In the genomic region with DNA sequence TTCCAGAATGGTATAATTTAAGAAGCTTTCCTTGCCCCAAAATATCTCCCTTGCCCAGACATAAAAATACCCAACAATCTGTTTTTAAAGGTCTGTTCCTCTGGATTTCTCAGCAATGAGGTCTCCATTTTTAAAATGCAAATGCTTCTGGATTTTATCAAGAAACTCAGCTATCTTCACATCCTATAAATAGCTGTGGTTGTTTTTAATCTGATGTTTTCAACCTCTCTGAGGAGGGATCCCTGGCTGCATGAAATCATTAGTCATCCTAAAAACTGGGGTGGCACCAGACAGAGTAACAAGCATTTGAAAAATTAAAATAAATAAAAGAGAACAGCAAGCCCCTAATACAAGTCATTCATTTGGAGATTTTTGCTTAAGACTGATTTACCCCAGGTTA, we compare ENCODE assay signal across 21 cellular contexts.
A peak's percentile ranks its signal among the peaks of the same experiment; 100 is the strongest.
DNase-seq lines count a peak whose midpoint lies in the region; ATAC-seq, FAIRE-seq and TF ChIP-seq lines count a peak whose summit lies in the region.
"Had no signal": no experiment of that assay in that cellular context is flagged by ENCODE, and none has a peak within 500 bp of the region (broad histone marks: within the 10 kb centered on the region; RNA-seq: fewer than 3 reads in every experiment).

No MANE protein-coding gene starts in this region.

- no peak for TF ChIP-seq POLR2A in A549 (IDR thresholded peaks at IDR 0.05; ENCODE audit: low read length)

- no peak overlapping the region for H3K23ac ChIP-seq in H9 (ENCODE audit: insufficient read length, low read depth, low read length)

- H3K27me3 Mint-ChIP-seq in H9 (ENCODE audit: low read depth) (no peaks in the 10 kb centered on the region), mesothelial cell of epicardium (ENCODE audit: low read depth) (no peaks in the 10 kb centered on the region)
- no peaks in the 10 kb centered on the region for H3K27me3 Mint-ChIP-seq in activated CD8-positive, alpha-beta T cell treated with anti-CD3 and anti-CD28 coated beads for 36 hours
- H3K27me3 Mint-ChIP-seq in stimulated activated memory B cell treated with anti-CD40 and anti-IgM and Interleukin-4, amounts not matched to agents 10 μg/mL and 1 μg/mL and 100 μg/mL, for 72 hours, result no peaks in the 10 kb centered on the region
- H3K27me3 Mint-ChIP-seq: activated CD4-positive, alpha-beta T cell treated with anti-CD3 and anti-CD28 coated beads, Interleukin-2, amount 10 ng/mL, durations not matched to agents 24 days and 14 days had no signal

- H3K36me3 Mint-ChIP-seq in H9 (ENCODE audit: insufficient read depth in 1 of 3, low read depth in 3 of 3), result no peaks in the 10 kb centered on the region
- H3K36me3 Mint-ChIP-seq in mesothelial cell of epicardium, result no peaks in the 10 kb centered on the region
- no peaks in the 10 kb centered on the region for H3K36me3 Mint-ChIP-seq in activated CD8-positive, alpha-beta T cell treated with anti-CD3 and anti-CD28 coated beads for 36 hours (ENCODE audit: low read depth)
- no peaks in the 10 kb centered on the region for H3K36me3 Mint-ChIP-seq in stimulated activated memory B cell treated with anti-CD40 and anti-IgM and Interleukin-4, amounts not matched to agents 10 μg/mL and 1 μg/mL and 100 μg/mL, for 72 hours

- H4K5ac ChIP-seq in H9 (ENCODE audit: insufficient read length, low read depth, low read length), result no peak overlapping the region

- no peak overlapping the region for H4K8ac ChIP-seq in H9 (replicated peaks; ENCODE audit: insufficient read length, low read depth, low read length)

- no peaks in the 10 kb centered on the region for H3K79me1 ChIP-seq in H9 (ENCODE audit: insufficient read depth, low read depth, low read length, poor library complexity, severe bottlenecking)

- POLR2A ChIA-PET in A549 (lab: Yijun Ruan, JAX), result no interaction called here
- POLR2A ChIA-PET in activated CD8-positive, alpha-beta T cell treated with anti-CD3 and anti-CD28 coated beads for 36 hours (lab: Charles Lee), result no interaction called here

- H4K20me1 ChIP-seq in H9 (ENCODE audit: control insufficient read depth, insufficient read depth, insufficient read length), result no peaks in the 10 kb centered on the region

- TF ChIP-seq CTCF in A549 (IDR thresholded peaks at IDR 0.05) (no peak), H9 (conservative IDR thresholded peaks at IDR 0.05) (no peak), brain microvascular endothelial cell (IDR thresholded peaks at IDR 0.05; ENCODE audit: low read depth, low read length, missing control alignments) (no peak), mesothelial cell of epicardium (IDR thresholded peaks at IDR 0.05; ENCODE audit: unreplicated experiment) (no peak)
- no peak for TF ChIP-seq CTCF in activated CD8-positive, alpha-beta T cell treated with anti-CD3 and anti-CD28 coated beads for 36 hours (IDR thresholded peaks at IDR 0.05)

- H3K36me3 ChIP-seq in brain microvascular endothelial cell (replicated peaks), result no peaks in the 10 kb centered on the region
- H3K36me3 ChIP-seq: stomach had no signal

- no peak overlapping the region for H2AK5ac ChIP-seq in H9 (ENCODE audit: insufficient read length, low read length)

- H3K14ac ChIP-seq in H9 (ENCODE audit: insufficient read depth, low read length), result no peak overlapping the region

- no peak overlapping the region for H3T11ph ChIP-seq in H9 (ENCODE audit: low read length)

- no peaks in the 10 kb centered on the region for H3K79me2 ChIP-seq in H9 (ENCODE audit: insufficient read depth, low read length)

- H3K9me3 Mint-ChIP-seq in H9, result no peaks in the 10 kb centered on the region
- no peaks in the 10 kb centered on the region for H3K9me3 Mint-ChIP-seq in mesothelial cell of epicardium
- H3K9me3 Mint-ChIP-seq in activated CD8-positive, alpha-beta T cell treated with anti-CD3 and anti-CD28 coated beads for 36 hours, result no peaks in the 10 kb centered on the region
- H3K9me3 Mint-ChIP-seq in stimulated activated memory B cell treated with anti-CD40 and anti-IgM and Interleukin-4, amounts not matched to agents 10 μg/mL and 1 μg/mL and 100 μg/mL, for 72 hours, result peaks cover 9% of the 10 kb centered on the region
- H3K9me3 Mint-ChIP-seq: activated CD4-positive, alpha-beta T cell treated with anti-CD3 and anti-CD28 coated beads, Interleukin-2, amount 10 ng/mL, durations not matched to agents 24 days and 14 days; T-helper 1 cell treated with Interleukin-12 subunit alpha and Interleukin-12 subunit beta and Interleukin-4 antibody, amounts not matched to agents 30 μg/mL and 1 μg/mL, for 36 hours had no signal

- peak overlapping the region; percentile 28; the same call in 1 of the 3 replicates for H3K4me2 ChIP-seq in A549
- H3K4me2 ChIP-seq in H9 (ENCODE audit: insufficient read depth, insufficient read length, low read length), result no peak overlapping the region

- in situ Hi-C loops in brain microvascular endothelial cell (cut with HindIII; ENCODE audit: low pct_ligation_motif_present, low sequenced_read_pairs), result no loop called here

- no peak overlapping the region for H3K4me3 Mint-ChIP-seq in H9
- no peak overlapping the region for H3K4me3 Mint-ChIP-seq in mesothelial cell of epicardium
- H3K4me3 Mint-ChIP-seq in activated CD8-positive, alpha-beta T cell treated with anti-CD3 and anti-CD28 coated beads for 36 hours, result no peak overlapping the region
- no peak overlapping the region for H3K4me3 Mint-ChIP-seq in stimulated activated memory B cell treated with anti-CD40 and anti-IgM and Interleukin-4, amounts not matched to agents 10 μg/mL and 1 μg/mL and 100 μg/mL, for 72 hours
- H3K4me3 Mint-ChIP-seq: activated CD4-positive, alpha-beta T cell treated with anti-CD3 and anti-CD28 coated beads, Interleukin-2, amount 10 ng/mL, durations not matched to agents 24 days and 14 days; T-helper 1 cell treated with Interleukin-12 subunit alpha and Interleukin-12 subunit beta and Interleukin-4 antibody, amounts not matched to agents 30 μg/mL and 1 μg/mL, for 36 hours had no signal

- H3K4me1 ChIP-seq in A549 (peaks cover 14% of the 10 kb centered on the region; the same call in 2 of the 3 replicates), H9 (ENCODE audit: insufficient read depth, low read length) (peaks cover 20% of the 10 kb centered on the region; the same call in 1 of the 2 replicates)

- H3K27ac ChIP-seq in A549 (no peak overlapping the region), H9 (ENCODE audit: insufficient read length, low read depth, low read length) (no peak overlapping the region), brain microvascular endothelial cell (no peak overlapping the region)
- H3K27ac ChIP-seq: epithelial cell of prostate, skin epidermis, stomach had no signal

- H3K27ac Mint-ChIP-seq in H9 (peak overlapping the region in 2 of 3 experiments; percentile 71 to 72; a peak in 3 of 7 replicates), mesothelial cell of epicardium (peak overlapping the region; percentile 71)
- H3K27ac Mint-ChIP-seq in activated CD8-positive, alpha-beta T cell treated with anti-CD3 and anti-CD28 coated beads for 36 hours, result no peak overlapping the region
- H3K27ac Mint-ChIP-seq in stimulated activated memory B cell treated with anti-CD40 and anti-IgM and Interleukin-4, amounts not matched to agents 10 μg/mL and 1 μg/mL and 100 μg/mL, for 72 hours, result no peak overlapping the region
- H3K27ac Mint-ChIP-seq: activated CD4-positive, alpha-beta T cell treated with anti-CD3 and anti-CD28 coated beads, Interleukin-2, amount 10 ng/mL, durations not matched to agents 24 days and 14 days; progenitor cell of endocrine pancreas; T-helper 1 cell treated with Interleukin-12 subunit alpha and Interleukin-12 subunit beta and Interleukin-4 antibody, amounts not matched to agents 30 μg/mL and 1 μg/mL, for 36 hours had no signal

- H3K9ac ChIP-seq in H9 (ENCODE audit: extremely low read depth, insufficient read length, low read length), result no peak overlapping the region

- no peak overlapping the region for H2BK5ac ChIP-seq in H9 (ENCODE audit: insufficient read length, low read length)

- no peaks in the 10 kb centered on the region for H3K9me3 ChIP-seq in A549
- no peaks in the 10 kb centered on the region for H3K9me3 ChIP-seq in H9 (ENCODE audit: control insufficient read depth, low read depth, low read length)
- H3K9me3 ChIP-seq: stomach had no signal

- H2BK15ac ChIP-seq in H9 (ENCODE audit: low read depth, low read length), result no peak overlapping the region

- CTCF ChIA-PET in A549 (lab: Yijun Ruan, JAX), result no interaction called here
- CTCF ChIA-PET in activated CD8-positive, alpha-beta T cell treated with anti-CD3 and anti-CD28 coated beads for 36 hours (lab: Charles Lee), result no interaction called here

- intact Hi-C loops in activated CD8-positive, alpha-beta T cell treated with anti-CD3 and anti-CD28 coated beads for 36 hours (cut with micrococcal nuclease), result no loop called here

- no peak overlapping the region for H3K56ac ChIP-seq in H9 (ENCODE audit: insufficient read length, low read depth, low read length)

- no peak overlapping the region for H2BK12ac ChIP-seq in H9 (ENCODE audit: insufficient read length, low read depth, low read length)

- peaks cover 55 to 60% of the 10 kb centered on the region in 2 experiments for H3K4me1 Mint-ChIP-seq in H9
- H3K4me1 Mint-ChIP-seq in mesothelial cell of epicardium, result peaks cover 27% of the 10 kb centered on the region
- no peaks in the 10 kb centered on the region for H3K4me1 Mint-ChIP-seq in activated CD8-positive, alpha-beta T cell treated with anti-CD3 and anti-CD28 coated beads for 36 hours (ENCODE audit: low read depth)
- H3K4me1 Mint-ChIP-seq in stimulated activated memory B cell treated with anti-CD40 and anti-IgM and Interleukin-4, amounts not matched to agents 10 μg/mL and 1 μg/mL and 100 μg/mL, for 72 hours, result no peaks in the 10 kb centered on the region
- H3K4me1 Mint-ChIP-seq: activated CD4-positive, alpha-beta T cell treated with anti-CD3 and anti-CD28 coated beads, Interleukin-2, amount 10 ng/mL, durations not matched to agents 24 days and 14 days had no signal

- no peak overlapping the region for H3K18ac ChIP-seq in H9 (ENCODE audit: insufficient read length, low read depth, low read length)

- H3K23me2 ChIP-seq in H9 (ENCODE audit: insufficient read length, low read depth, low read length, poor library complexity, severe bottlenecking), result no peaks in the 10 kb centered on the region

- H3K4me3 ChIP-seq in A549, result no peak overlapping the region
- H3K4me3 ChIP-seq in brain microvascular endothelial cell (ENCODE audit: low read depth, low read length), result no peak overlapping the region
- H3K4me3 ChIP-seq: skin epidermis, stomach had no signal

- H3K4ac ChIP-seq in H9 (ENCODE audit: low read depth, low read length), result no peak overlapping the region

- no peak overlapping the region for H2BK120ac ChIP-seq in H9 (ENCODE audit: low read depth, low read length, poor library complexity, severe bottlenecking)

- H3K27me3 ChIP-seq in H9 (ENCODE audit: insufficient read depth, low read length), result no peaks in the 10 kb centered on the region
- H3K27me3 ChIP-seq in brain microvascular endothelial cell (replicated peaks), result no peaks in the 10 kb centered on the region
- H3K27me3 ChIP-seq: stomach had no signal

- TF ChIP-seq RAD21 in A549 (conservative IDR thresholded peaks at IDR 0.05 in 1 of 2, IDR thresholded peaks at IDR 0.05 in 1 of 2), result no peak

- DNase-seq in A549 (ENCODE audit: low read depth in 1 of 2, low spot score in 1 of 2) (no peak), H9 (no peak), brain microvascular endothelial cell (peak; percentile 33), mesothelial cell of epicardium (ENCODE audit: low spot score in 2 of 2, unreplicated experiment in 2 of 2) (no peak), GDM1 (lab: John Stamatoyannopoulos, UW) (no peak), cortex of kidney (lab: John Stamatoyannopoulos, UW) (no peak)
- DNase-seq in activated CD8-positive, alpha-beta T cell treated with anti-CD3 and anti-CD28 coated beads for 36 hours, result no peak
- DNase-seq: activated CD4-positive, alpha-beta T cell treated with anti-CD3 and anti-CD28 coated beads, Interleukin-2, amount 10 ng/mL, durations not matched to agents 24 days and 14 days; activated CD8-positive, alpha-beta memory T cell treated with anti-CD3 and anti-CD28 coated beads, Interleukin-2, amount 50 U/mL, for 4 hours; left colon; NCI-H1694; NCI-H774; SHP77; stimulated activated CD4-positive, alpha-beta T cell treated with anti-CD3 and anti-CD28 coated beads, Interleukin-4, amount 100 ng/mL, for 24 hours; stomach had no signal

- FAIRE-seq in A549 (lab: Jason Lieb, UNC), result no peak
- FAIRE-seq: bronchial epithelial cell had no signal

- H2BK20ac ChIP-seq in H9 (ENCODE audit: low read depth, low read length, poor library complexity, severe bottlenecking), result no peak overlapping the region

- no peak for ATAC-seq in A549
- ATAC-seq in activated CD8-positive, alpha-beta T cell treated with anti-CD3 and anti-CD28 coated beads for 36 hours, result no peak
- ATAC-seq in stimulated activated memory B cell treated with anti-CD40 and anti-IgM and Interleukin-4, amounts not matched to agents 10 μg/mL and 1 μg/mL and 100 μg/mL, for 72 hours, result no peak
- ATAC-seq: left colon had no signal

- TF ChIP-seq EP300 in A549 (IDR thresholded peaks at IDR 0.05), result no peak

- H2AFZ ChIP-seq in H9 (ENCODE audit: low read length), result no peak overlapping the region

- H4K91ac ChIP-seq in H9 (ENCODE audit: insufficient read length, low read depth, low read length), result no peak overlapping the region

Comparison
In these comparisons a context has a peak if more than half of its experiments do, and no peak if none do; other contexts are left out.
1. H3K27ac Mint-ChIP-seq: peak in H9 (2 of 3) and mesothelial cell of epicardium (single experiment); none in activated CD8-positive, alpha-beta T cell treated with anti-CD3 and anti-CD28 coated beads for 36 hours (single experiment) and stimulated activated memory B cell treated with anti-CD40 and anti-IgM and Interleukin-4, amounts not matched to agents 10 μg/mL and 1 μg/mL and 100 μg/mL, for 72 hours (single experiment).